14 cellular contexts compared by ENCODE assay signal in the genomic region with DNA sequence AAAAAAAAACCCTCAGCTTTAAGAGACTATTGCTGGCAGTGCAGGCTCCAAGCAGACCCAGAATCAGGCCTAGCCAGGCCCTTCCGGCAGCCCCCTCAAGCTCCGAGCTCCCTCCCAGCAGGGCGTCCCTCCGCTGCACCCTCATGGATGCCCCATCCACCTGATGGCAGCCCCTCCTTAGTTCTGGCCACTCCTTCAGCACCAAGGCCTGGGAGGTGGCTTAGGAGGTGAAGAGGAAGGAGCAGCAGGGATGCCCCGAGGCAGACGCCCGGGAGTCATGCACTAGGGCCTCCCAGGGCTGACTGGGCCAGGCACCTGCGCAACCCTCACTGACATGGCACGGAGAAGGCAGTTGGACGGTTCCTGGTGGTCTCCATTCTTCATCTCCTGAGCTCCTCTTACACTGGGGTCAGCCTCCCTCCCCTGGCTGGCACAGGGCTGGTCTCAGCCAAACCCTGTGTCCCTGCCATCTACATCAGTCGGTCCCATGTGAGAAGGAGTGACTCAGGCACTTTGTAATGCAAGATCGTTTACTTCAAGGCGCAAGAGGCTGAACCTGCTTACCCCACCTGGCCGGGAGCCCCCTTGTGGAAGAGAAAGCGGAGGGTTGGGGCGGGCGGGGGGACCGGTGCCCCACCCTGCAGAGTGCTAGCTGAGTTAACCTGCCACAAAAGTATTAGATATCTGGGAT. TPM values are rescaled to one million over a fixed set of nuclear protein-coding genes. Genes with fewer than 3 reads are reported as not detected.
A peak's percentile ranks its signal among the peaks of the same experiment; 100 is the strongest.
DNase-seq lines count a peak whose midpoint lies in the region; ATAC-seq and TF ChIP-seq lines count a peak whose summit lies in the region.
"Had no signal": no experiment of that assay in that cellular context is flagged by ENCODE, and none has a peak within 500 bp of the region (broad histone marks: within the 10 kb centered on the region; RNA-seq: fewer than 3 reads in every experiment).

No MANE protein-coding gene starts in this region.

- H3K79me2 ChIP-seq in HCT116 (ENCODE audit: insufficient read depth, low read length) = no peaks in the 10 kb centered on the region

- H3K27ac Mint-ChIP-seq in endodermal cell = no peak overlapping the region
- H3K27ac Mint-ChIP-seq: activated T-helper 1 cell treated with anti-CD3 and anti-CD28 coated beads, Interleukin-12 subunit alpha, Interleukin-12 subunit beta, Interleukin-2, Interleukin-4 antibody, amounts not matched to agents 30 ng/mL and 10 ng/mL and 1 ng/mL, durations not matched to agents 14 hours and 24 hours and 36 hours had no signal

- H3K4me3 ChIP-seq in HCT116 (replicated peaks in 1 of 2; ENCODE audit: low read depth in 1 of 2, low read length in 2 of 2) (peak overlapping the region; percentile 36 to 56), endodermal cell (ENCODE audit: low read length) (no peak overlapping the region)
- H3K4me3 ChIP-seq: breast epithelium had no signal

- TF ChIP-seq RAD21 in HCT116 (IDR thresholded peaks at IDR 0.05; ENCODE audit: low read depth) = no peak

- CTCF ChIA-PET in HCT116 (lab: Charles Lee) = interaction anchor here (0.8 kb wide), 1 partner anchor 52 kb away, joined by 3 read pairs; no protein-coding TSS in a partner anchor

- H3K4me2 ChIP-seq in HCT116 (ENCODE audit: low read length) = peak overlapping the region; percentile 87
- H3K4me2 ChIP-seq: KMS-11 had no signal

- peak; percentile 75 for DNase-seq in HCT116 (ENCODE audit: low read depth, low spot score)
- peak; percentile 72 for DNase-seq in endodermal cell
- peak; percentile 50 for DNase-seq in sciatic nerve (ENCODE audit: low spot score)
- DNase-seq in NCI-H187 (lab: John Stamatoyannopoulos, UW) = no peak
- DNase-seq in HuH-7.5 (ENCODE audit: low spot score) = no peak
- DNase-seq: NCI-H345, Right ventricle myocardium superior had no signal

- intact Hi-C loops in HCT116 (cut with micrococcal nuclease) (loop anchor here (1.0 kb wide), 1 partner anchor 52 kb away; no protein-coding TSS in a partner anchor), sciatic nerve (cut with DNase I) (loop anchor here (5.0 to 10.0 kb wide), 2 partner anchors 56 to 1201 kb away; partner anchors contain the start of gene ID2)

- TF ChIP-seq CTCF in GM12874 (IDR thresholded peaks at IDR 0.05; ENCODE audit: insufficient read depth, low read depth, low read length) (0 out of 2 replicates have a peak, but pooled peaks have one; percentile 28), HCT116 (IDR thresholded peaks at IDR 0.05 in 2 of 3, conservative IDR thresholded peaks at IDR 0.05 in 1 of 3; ENCODE audit: borderline replicate concordance in 1 of 3, insufficient read depth in 1 of 3, low read depth in 2 of 3, low read length in 2 of 3) (peak in 2 of 3 experiments; percentile 45 to 55; a peak in 3 of 6 replicates), endodermal cell (conservative IDR thresholded peaks at IDR 0.05) (peak; percentile 52)

- H3K36me3 Mint-ChIP-seq in endodermal cell (ENCODE audit: low read depth) = no peaks in the 10 kb centered on the region
- H3K36me3 Mint-ChIP-seq: naive thymus-derived CD8-positive, alpha-beta T cell had no signal

- H3K27me3 Mint-ChIP-seq in endodermal cell (ENCODE audit: insufficient read depth) = no peaks in the 10 kb centered on the region

- peaks cover 35% of the 10 kb centered on the region for H3K4me1 Mint-ChIP-seq in endodermal cell

- H3K9me3 Mint-ChIP-seq in endodermal cell = no peaks in the 10 kb centered on the region
- H3K9me3 Mint-ChIP-seq: activated T-helper 1 cell treated with anti-CD3 and anti-CD28 coated beads, Interleukin-12 subunit alpha, Interleukin-12 subunit beta, Interleukin-2, Interleukin-4 antibody, amounts not matched to agents 30 ng/mL and 10 ng/mL and 1 ng/mL, durations not matched to agents 14 hours and 24 hours and 36 hours; naive thymus-derived CD8-positive, alpha-beta T cell had no signal

- WGBS in endodermal cell (ENCODE audit: insufficient coverage in 1 of 2, insufficient read length in 1 of 2), 2 experiments = 80 to 100% methylated on average over 3 to 16 of the region's 18 CpGs

- no peak overlapping the region for H3K4me3 Mint-ChIP-seq in endodermal cell
- H3K4me3 Mint-ChIP-seq: activated T-helper 1 cell treated with anti-CD3 and anti-CD28 coated beads, Interleukin-12 subunit alpha, Interleukin-12 subunit beta, Interleukin-2, Interleukin-4 antibody, amounts not matched to agents 30 ng/mL and 10 ng/mL and 1 ng/mL, durations not matched to agents 14 hours and 24 hours and 36 hours; naive thymus-derived CD8-positive, alpha-beta T cell had no signal

- BruUV-seq in HCT116 (replicated peaks; lab: Mats Ljungman, UMichigan) = no TSS peak

- POLR2A ChIA-PET in HCT116 (lab: Charles Lee) = interaction anchor here (2.0 to 2.2 kb wide), 2 partner anchors 53 to 56 kb away, joined by 8 to 21 read pairs; partner anchors contain the start of gene ID2

- peak overlapping the region; percentile 64 for H3K9ac ChIP-seq in HCT116 (ENCODE audit: low read length)
- no peak overlapping the region for H3K9ac ChIP-seq in endodermal cell (ENCODE audit: extremely low read depth, low read length, poor library complexity, severe bottlenecking)
- H3K9ac ChIP-seq: KMS-11 had no signal

- H3K4me1 ChIP-seq in HCT116 (ENCODE audit: control insufficient read depth in 1 of 2, insufficient read depth in 2 of 2, low read length in 2 of 2) (peaks cover 67 to 89% of the 10 kb centered on the region in 2 experiments), endodermal cell (ENCODE audit: control insufficient read depth, insufficient read depth, low read length) (peaks cover 5% of the 10 kb centered on the region)
- H3K4me1 ChIP-seq: breast epithelium had no signal

- H3K9me3 ChIP-seq in HCT116 (ENCODE audit: control insufficient read depth in 1 of 2, insufficient read depth in 1 of 2, low read depth in 1 of 2, low read length in 2 of 2) (no peaks in the 10 kb centered on the region), endodermal cell (ENCODE audit: control insufficient read depth, low read length) (no peaks in the 10 kb centered on the region)
- H3K9me3 ChIP-seq: breast epithelium had no signal

- no peaks in the 10 kb centered on the region for H3K27me3 ChIP-seq in HCT116 (ENCODE audit: insufficient read depth, low read length)
- H3K27me3 ChIP-seq in endodermal cell (ENCODE audit: control insufficient read depth, insufficient read depth, low read length, poor library complexity, severe bottlenecking) = no peaks in the 10 kb centered on the region
- H3K27me3 ChIP-seq: breast epithelium had no signal

- H3K27ac ChIP-seq in HCT116 (ENCODE audit: low read depth, low read length) (peak overlapping the region; percentile 91), endodermal cell (ENCODE audit: low read depth, low read length) (no peak overlapping the region)
- H3K27ac ChIP-seq: breast epithelium, KMS-11 had no signal

- no peak for TF ChIP-seq POLR2A in HCT116 (IDR thresholded peaks at IDR 0.05; ENCODE audit: borderline replicate concordance, extremely low read depth, insufficient read depth, insufficient read length)

- H2AFZ ChIP-seq in HCT116 (ENCODE audit: low read depth, low read length, poor library complexity, severe bottlenecking) = peak overlapping the region; percentile 10

- ATAC-seq in HCT116 = peak; percentile 81
- ATAC-seq in sciatic nerve = no peak
- ATAC-seq in HG03097 (IDR thresholded peaks at IDR 0.05; ENCODE audit: low FRiP score, unreplicated experiment) = no peak
- ATAC-seq: esophagus mucosa; naive thymus-derived CD8-positive, alpha-beta T cell had no signal

- no peaks in the 10 kb centered on the region for H4K20me1 ChIP-seq in HCT116 (ENCODE audit: insufficient read depth)

- H3K36me3 ChIP-seq in HCT116 (ENCODE audit: control insufficient read depth in 1 of 2, insufficient read depth in 2 of 2, low read length in 2 of 2) (no peaks in the 10 kb centered on the region), endodermal cell (ENCODE audit: control insufficient read depth, insufficient read depth, low read length) (no peaks in the 10 kb centered on the region)
- H3K36me3 ChIP-seq: breast epithelium had no signal

- H3K9me2 ChIP-seq in HCT116 (ENCODE audit: insufficient read depth) = no peaks in the 10 kb centered on the region

- RAD21 ChIA-PET in HCT116 (lab: Charles Lee; ENCODE audit: low non-redundant PET in 1 of 2, low total read pairs in 2 of 2, uncharacterized antibody in 2 of 2, unreplicated experiment in 2 of 2) = interaction anchor here (0.7 to 1.3 kb wide), 2 partner anchors 52 kb away, joined by 3 to 4 read pairs; no protein-coding TSS in a partner anchor

TF ChIP-seq in HCT116, 20 proteins besides CTCF, POLR2A, EP300 and RAD21:
- TF ChIP-seq SIN3A (IDR thresholded peaks at IDR 0.05; ENCODE audit: low read depth) (no peak), YY1 (IDR thresholded peaks at IDR 0.05; ENCODE audit: extremely low read depth, insufficient replicate concordance, low read depth, low read length) (peak; percentile 9), POLR2AphosphoS5 (IDR thresholded peaks at IDR 0.05; ENCODE audit: low read depth, low read length) (peak; percentile 45; the same call in 1 of the 2 replicates), EGR1 (IDR thresholded peaks at IDR 0.05; ENCODE audit: low read depth) (no peak)

RNA-seq across cellular contexts. Expression of gene ID2, which starts 53.5 kb away (rescaled TPM):
- total RNA-seq in HCT116 (2021; ENCODE audit: unreplicated experiment) (112 TPM), endodermal cell (10 to 100 TPM; 83.5 to 91.2 TPM), sciatic nerve (95.8 TPM)
- 197 and 259 TPM in 2 replicates for polyA plus RNA-seq in HCT116 (2012)
- 408 TPM for polyA plus RNA-seq in endodermal cell (2013, experiment 1 of 2)
- 340 TPM for polyA plus RNA-seq in endodermal cell (2013, experiment 2 of 2)

Comparison
In these comparisons a context has a peak if more than half of its experiments do, and no peak if none do; other contexts are left out.
1. DNase-seq: peak in HCT116 (single experiment), endodermal cell (single experiment) and sciatic nerve (single experiment); none in NCI-H187 (0 of 2) and HuH-7.5 (single experiment).
2. Peak in every context shown above with its lines, with median percentiles within 50 percentile points of each other: CTCF ChIP-seq.